ENCODE assay signal across 25 cellular contexts in genomic region chr13:101406787-101407186, GRCh38. TPM values are rescaled to one million over a fixed set of nuclear protein-coding genes. Genes with fewer than 3 reads are reported as not detected.
DNase-seq lines count a peak whose midpoint lies in the region; ATAC-seq and TF ChIP-seq lines count a peak whose summit lies in the region.
"Had no signal": no experiment of that assay in that cellular context is flagged by ENCODE, and none has a peak within 500 bp of the region (broad histone marks: within the 10 kb centered on the region; RNA-seq: fewer than 3 reads in every experiment).

No MANE protein-coding gene starts in this region.

- POLR2A ChIA-PET in SK-N-SH (lab: Yijun Ruan, JAX): no interaction called here
- POLR2A ChIA-PET in PC-9 (lab: Charles Lee; ENCODE audit: unreplicated experiment): no interaction called here

- no peaks in the 10 kb centered on the region for H3K36me3 ChIP-seq in SK-N-SH (replicated peaks in 1 of 2; ENCODE audit: control insufficient read depth in 1 of 2, insufficient read depth in 2 of 2, low read length in 1 of 2)
- no peaks in the 10 kb centered on the region for H3K36me3 ChIP-seq in PC-9 (ENCODE audit: low read depth)
- H3K36me3 ChIP-seq in skeletal muscle satellite cell (ENCODE audit: insufficient read depth, low read length): no peaks in the 10 kb centered on the region
- H3K36me3 ChIP-seq in Peyer's patch: no peaks in the 10 kb centered on the region

- no peak overlapping the region for H3K4me3 Mint-ChIP-seq in chondrocyte (ENCODE audit: unreplicated experiment)
- no peak overlapping the region for H3K4me3 Mint-ChIP-seq in activated naive CD8-positive, alpha-beta T cell treated with anti-CD3 and anti-CD28 coated beads for 36 hours
- H3K4me3 Mint-ChIP-seq: CD8-positive, alpha-beta T cell; H9 had no signal

- no peak; the same call in 2 of the 3 replicates for ATAC-seq in SK-N-SH treated with all-trans-retinoic acid at 6 μM for 48 hours
- ATAC-seq: CD8-positive, alpha-beta T cell had no signal

- peak overlapping the region; percentile 52; the same call in 1 of the 2 replicates for H2AFZ ChIP-seq in SK-N-SH (ENCODE audit: low read depth)
- no peak overlapping the region for H2AFZ ChIP-seq in PC-9

- no peaks in the 10 kb centered on the region for H3K79me2 ChIP-seq in SK-N-SH (ENCODE audit: insufficient read depth)
- peaks cover 35% of the 10 kb centered on the region for H3K79me2 ChIP-seq in PC-9 (ENCODE audit: low read depth)

- H3K36me3 Mint-ChIP-seq in chondrocyte (ENCODE audit: low read depth): no peaks in the 10 kb centered on the region
- no peaks in the 10 kb centered on the region for H3K36me3 Mint-ChIP-seq in activated naive CD8-positive, alpha-beta T cell treated with anti-CD3 and anti-CD28 coated beads for 36 hours
- H3K36me3 Mint-ChIP-seq: CD8-positive, alpha-beta T cell had no signal

- no peak for TF ChIP-seq EP300 in SK-N-SH (IDR thresholded peaks at IDR 0.05; ENCODE audit: borderline replicate concordance in 1 of 2, low read depth in 1 of 2, low read length in 1 of 2)

- H3K4me3 ChIP-seq in SK-N-SH (ENCODE audit: low read depth in 2 of 2, low read length in 1 of 2) (no peak overlapping the region), PC-9 (no peak overlapping the region), skeletal muscle satellite cell (ENCODE audit: low read length) (no peak overlapping the region), Peyer's patch (no peak overlapping the region)

- no peak for TF ChIP-seq POLR2A in Peyer's patch (IDR thresholded peaks at IDR 0.05)

- no peaks in the 10 kb centered on the region for H3K9me3 ChIP-seq in SK-N-SH
- H3K9me3 ChIP-seq in PC-9 (ENCODE audit: insufficient read depth, low read depth): no peaks in the 10 kb centered on the region
- no peaks in the 10 kb centered on the region for H3K9me3 ChIP-seq in skeletal muscle satellite cell (replicated peaks; ENCODE audit: low read length)
- no peaks in the 10 kb centered on the region for H3K9me3 ChIP-seq in Peyer's patch

- peak overlapping the region; percentile 77 for H3K27ac Mint-ChIP-seq in chondrocyte (ENCODE audit: unreplicated experiment)
- no peak overlapping the region for H3K27ac Mint-ChIP-seq in activated naive CD8-positive, alpha-beta T cell treated with anti-CD3 and anti-CD28 coated beads for 36 hours
- H3K27ac Mint-ChIP-seq: CD8-positive, alpha-beta T cell; H9 had no signal

- H3K9ac ChIP-seq in SK-N-SH (peak overlapping the region; percentile 12; the same call in 1 of the 2 replicates), skeletal muscle satellite cell (ENCODE audit: low read depth, low read length) (peak overlapping the region; percentile 62)
- H3K9ac ChIP-seq: KMS-11 had no signal

- no TSS peak for BruUV-seq in PC-9 (replicated peaks; lab: Mats Ljungman, UMichigan)

- intact Hi-C loops in PC-9 (cut with micrococcal nuclease; ENCODE audit: unreplicated experiment): no loop called here

- H3K9me2 ChIP-seq in SK-N-SH: no peaks in the 10 kb centered on the region
- no peaks in the 10 kb centered on the region for H3K9me2 ChIP-seq in PC-9 (ENCODE audit: insufficient read depth)

- H3K27me3 ChIP-seq in SK-N-SH (ENCODE audit: insufficient read depth) (no peaks in the 10 kb centered on the region), PC-9 (ENCODE audit: insufficient read depth, low read depth) (no peaks in the 10 kb centered on the region), skeletal muscle satellite cell (ENCODE audit: control insufficient read depth, insufficient read depth, low read length) (no peaks in the 10 kb centered on the region), Peyer's patch (no peaks in the 10 kb centered on the region)

- TF ChIP-seq RAD21 in SK-N-SH (IDR thresholded peaks at IDR 0.05; ENCODE audit: low read length): no peak

- peak overlapping the region in 1 of 2 experiments; percentile 34; a peak in 2 of 4 replicates for H3K27ac ChIP-seq in SK-N-SH (ENCODE audit: low read depth in 2 of 2, low read length in 1 of 2)
- H3K27ac ChIP-seq in PC-9: peak overlapping the region; percentile 28
- no peak overlapping the region for H3K27ac ChIP-seq in Peyer's patch
- H3K27ac ChIP-seq: 22Rv1, HL-60, KMS-11 had no signal

- 70% methylated on average over 1 of the region's 1 CpG for WGBS in SK-N-SH (ENCODE audit: low lambda C conversion rate)

- H3K27me3 Mint-ChIP-seq in chondrocyte (ENCODE audit: low read depth): no peaks in the 10 kb centered on the region
- H3K27me3 Mint-ChIP-seq in activated naive CD8-positive, alpha-beta T cell treated with anti-CD3 and anti-CD28 coated beads for 36 hours: peaks cover 16% of the 10 kb centered on the region

- H3F3A ChIP-seq in SK-N-SH (replicated peaks; ENCODE audit: insufficient read depth): no peaks in the 10 kb centered on the region
- H3F3A ChIP-seq in PC-9 (ENCODE audit: insufficient read depth, low read depth): no peaks in the 10 kb centered on the region

- H3K4me1 Mint-ChIP-seq in chondrocyte (ENCODE audit: low read depth): peaks cover 41% of the 10 kb centered on the region
- no peaks in the 10 kb centered on the region for H3K4me1 Mint-ChIP-seq in activated naive CD8-positive, alpha-beta T cell treated with anti-CD3 and anti-CD28 coated beads for 36 hours

- no peak for TF ChIP-seq CTCF in SK-N-SH (IDR thresholded peaks at IDR 0.05)
- TF ChIP-seq CTCF in PC-9 (conservative IDR thresholded peaks at IDR 0.05): no peak
- no peak for TF ChIP-seq CTCF in chondrocyte (IDR thresholded peaks at IDR 0.05)
- no peak for TF ChIP-seq CTCF in Peyer's patch (IDR thresholded peaks at IDR 0.05)

- CTCF ChIA-PET in SK-N-SH (lab: Yijun Ruan, JAX): no interaction called here
- CTCF ChIA-PET in PC-9 (lab: Charles Lee): no interaction called here

- no peak overlapping the region for H3K4me2 ChIP-seq in SK-N-SH
- H3K4me2 ChIP-seq in PC-9: peak overlapping the region; percentile 18; the same call in 1 of the 2 replicates
- H3K4me2 ChIP-seq in skeletal muscle satellite cell (ENCODE audit: low read length): peak overlapping the region; percentile 45
- H3K4me2 ChIP-seq: KMS-11 had no signal

- no peaks in the 10 kb centered on the region for H3K9me3 Mint-ChIP-seq in chondrocyte (ENCODE audit: low read depth)
- no peaks in the 10 kb centered on the region for H3K9me3 Mint-ChIP-seq in activated naive CD8-positive, alpha-beta T cell treated with anti-CD3 and anti-CD28 coated beads for 36 hours
- H3K9me3 Mint-ChIP-seq: CD8-positive, alpha-beta T cell; H9 had no signal

- H3K4me1 ChIP-seq in SK-N-SH (ENCODE audit: control insufficient read depth in 1 of 2, insufficient read depth in 2 of 2, low read depth in 1 of 2, low read length in 1 of 2) (peaks cover 0 to 7% of the 10 kb centered on the region in 2 experiments; a peak in 1 of 4 replicates), PC-9 (replicated peaks; ENCODE audit: insufficient read depth) (peaks cover 15% of the 10 kb centered on the region), skeletal muscle satellite cell (ENCODE audit: control insufficient read depth, insufficient read depth, low read length) (peaks cover 26% of the 10 kb centered on the region), Peyer's patch (no peaks in the 10 kb centered on the region)

- no peaks in the 10 kb centered on the region for H4K20me1 ChIP-seq in SK-N-SH (ENCODE audit: insufficient read depth)
- no peaks in the 10 kb centered on the region for H4K20me1 ChIP-seq in PC-9 (ENCODE audit: insufficient read depth)

- DNase-seq in SK-N-SH (no peak), PC-9 (peak in 1 of 2 experiments; percentile 60), chondrocyte (ENCODE audit: low spot score) (no peak), Peyer's patch (no peak)
- DNase-seq in NK-92 treated with Interleukin-12 subunit alpha and Interleukin-12 subunit beta, amount 100 ng/mL, for 24 hours (lab: John Stamatoyannopoulos, UW): no peak
- no peak for DNase-seq in activated naive CD8-positive, alpha-beta T cell treated with anti-CD3 and anti-CD28 coated beads for 36 hours
- DNase-seq: AML-193; C1 segment of cervical spinal cord; CD8-positive, alpha-beta T cell; DMS153; GF-D8; H9; NCI-H1105 treated with DMSO at 0.1 percent for 48 hours; NCI-H2029 treated with DMSO at 0.1 percent for 48 hours; NCI-H226; NCI-H510A treated with DMSO at 0.1 percent for 48 hours; NCI-H748 treated with DMSO at 0.1 percent for 48 hours; SIG-M5 had no signal

TF ChIP-seq in SK-N-SH, 30 proteins besides CTCF, POLR2A, EP300 and RAD21:
- TF ChIP-seq SIN3A (IDR thresholded peaks at IDR 0.05; ENCODE audit: borderline replicate concordance, low read depth, low read length) (no peak), FOSL2 (IDR thresholded peaks at IDR 0.05; ENCODE audit: borderline replicate concordance, low read depth) (no peak), ELF1 (IDR thresholded peaks at IDR 0.05) (no peak), RXRA (IDR thresholded peaks at IDR 0.05; ENCODE audit: borderline replicate concordance, low read depth) (no peak)

TF ChIP-seq in SK-N-SH treated with all-trans-retinoic acid at 6 μM for 48 hours, 23 proteins besides CTCF, POLR2A, EP300 and RAD21 (continues in another document):
- TF ChIP-seq ZNF70 (CRISPR knock-in tag; IDR thresholded peaks at IDR 0.05) (no peak), ESRRG (CRISPR knock-in tag; IDR thresholded peaks at IDR 0.05) (no peak), ZFP30 (CRISPR knock-in tag; IDR thresholded peaks at IDR 0.05) (no peak)

RNA-seq across cellular contexts. Expression of gene NALCN, which starts 9.5 kb away (rescaled TPM):
- polyA plus RNA-seq in SK-N-SH (2012; rRNA removed): 3.0 and 4.5 TPM in 2 replicates
- 4.4 TPM in 2 replicates for polyA plus RNA-seq in SK-N-SH (2012; cell fraction: cytosol; rRNA removed)
- polyA plus RNA-seq in SK-N-SH (2012; cell fraction: nucleus; rRNA removed): 3.2 and 5.1 TPM in 2 replicates
- 7.7 and 8.8 TPM in 2 replicates for total RNA-seq in PC-9 (2021)
- 38.0 to 59.7 TPM (median 38.6 TPM) in 3 replicates for total RNA-seq in chondrocyte
- 0.66 and 1.5 TPM in 2 replicates for total RNA-seq in skeletal muscle satellite cell (2012; rRNA removed)
- total RNA-seq in activated naive CD8-positive, alpha-beta T cell treated with anti-CD3 and anti-CD28 coated beads for 36 hours: not detected
- under 1 TPM in 2 of 4 donors, not detected in 2; 0.13 to 0.18 TPM for total RNA-seq in Peyer's patch
- total RNA-seq: CD8-positive, alpha-beta T cell; HT-29; OCI-LY7 had no signal

RNA-seq across cellular contexts. Expression of gene ITGBL1, which starts 45.7 kb away (rescaled TPM):
- polyA plus RNA-seq in SK-N-SH (2012; rRNA removed): 78.7 and 90.0 TPM in 2 replicates
- 114 and 131 TPM in 2 replicates for polyA plus RNA-seq in SK-N-SH (2012; cell fraction: cytosol; rRNA removed)
- polyA plus RNA-seq in SK-N-SH (2012; cell fraction: nucleus; rRNA removed): 52.8 and 78.7 TPM in 2 replicates
- total RNA-seq in PC-9 (2021) (52.5 and 62.8 TPM in 2 replicates), chondrocyte (391 to 806 TPM (median 407 TPM) in 3 replicates), Peyer's patch (1 to 10 TPM in 1 of 4 donors, under 1 TPM in 2, not detected in 1; 0.27 to 2.6 (median 0.83) TPM)
- total RNA-seq in skeletal muscle satellite cell (2012; rRNA removed): 44.1 and 44.4 TPM in 2 replicates
- not detected for total RNA-seq in activated naive CD8-positive, alpha-beta T cell treated with anti-CD3 and anti-CD28 coated beads for 36 hours
- total RNA-seq: CD8-positive, alpha-beta T cell; H9; HT-29; OCI-LY7 had no signal

Comparison
In these comparisons a context has a peak if more than half of its experiments do, and no peak if none do; other contexts are left out.
1. RNA of gene ITGBL1, which starts 45.7 kb away (total RNA-seq): 391 to 806 TPM in chondrocyte and 52.5 to 62.8 TPM in PC-9; 0.27 to 2.6 TPM in Peyer's patch and not detected in activated naive CD8-positive, alpha-beta T cell treated with anti-CD3 and anti-CD28 coated beads for 36 hours; every median in the first group is over 10 times any median in the second.